ENCODE assay signal across 1 cellular context in genomic region chr19:8569066-8569761, GRCh38.
TF ChIP-seq lines count a peak whose summit lies in the region.

No MANE protein-coding gene starts in this region.

TF ChIP-seq in IMR-90, 13 proteins besides CTCF, POLR2A, EP300 and RAD21 (continued from another document):
- no peak for TF ChIP-seq USF2 (IDR thresholded peaks at IDR 0.05; ENCODE audit: low read depth, low read length)
- no peak for TF ChIP-seq MAFK (IDR thresholded peaks at IDR 0.05; ENCODE audit: low read depth, low read length)
- TF ChIP-seq SMC3 (IDR thresholded peaks at IDR 0.05; ENCODE audit: low read depth, low read length) = no peak
- peak; percentile 77 for TF ChIP-seq FOS (IDR thresholded peaks at IDR 0.05; ENCODE audit: low read depth, low read length)
- TF ChIP-seq CHD1 (IDR thresholded peaks at IDR 0.05; ENCODE audit: low read depth, low read length) = no peak
